9 cellular contexts compared by ENCODE assay signal in genomic region chr13:102401755-102402154, GRCh38. TPM values are rescaled to one million over a fixed set of nuclear protein-coding genes. Genes with fewer than 3 reads are reported as not detected.
DNase-seq lines count a peak whose midpoint lies in the region; ATAC-seq and TF ChIP-seq lines count a peak whose summit lies in the region.
"Had no signal": no experiment of that assay in that cellular context is flagged by ENCODE, and none has a peak within 500 bp of the region (broad histone marks: within the 10 kb centered on the region; RNA-seq: fewer than 3 reads in every experiment).

TSS of gene FGF14 (minus strand) at chr13:102402048.

- peaks cover 23% of the 10 kb centered on the region for H3K4me1 Mint-ChIP-seq in activated CD8-positive, alpha-beta memory T cell treated with anti-CD3 and anti-CD28 coated beads, Interleukin-2, amount 10 ng/mL, durations not matched to agents 7 days and 5 days

- in situ Hi-C loops in KBM-7 (cut with MboI; ENCODE audit: low pct_unique_long_range_greater_than_20kb, low sequenced_read_pairs) = no loop called here

- TF ChIP-seq POLR2A in tibial nerve (IDR thresholded peaks at IDR 0.05) = no peak

- no peak within 1 kb of the TSS for H3K27ac Mint-ChIP-seq in activated CD8-positive, alpha-beta memory T cell treated with anti-CD3 and anti-CD28 coated beads, Interleukin-2, amount 10 ng/mL, durations not matched to agents 7 days and 5 days

- H3K27me3 ChIP-seq in mesendoderm (ENCODE audit: insufficient read depth, low read length, poor library complexity) (peaks cover 3% of the 10 kb centered on the region), tibial nerve (peaks cover 0 to 10% of the 10 kb centered on the region in 2 donors)

- no peak within 1 kb of the TSS for H2BK15ac ChIP-seq in mesendoderm (replicated peaks; ENCODE audit: low read depth)

- H3K23ac ChIP-seq in mesendoderm (ENCODE audit: low read length) = no peak within 1 kb of the TSS

- CTCF ChIA-PET in activated CD8-positive, alpha-beta memory T cell treated with anti-CD3 and anti-CD28 coated beads, Interleukin-2, amount 10 ng/mL, durations not matched to agents 7 days and 5 days (lab: Charles Lee) = interaction anchor here (1.6 kb wide), 1 partner anchor 154 kb away, joined by 6 read pairs; no protein-coding TSS in a partner anchor

- no peak for TF ChIP-seq CTCF in tibial nerve (IDR thresholded peaks at IDR 0.05)

- no peak within 1 kb of the TSS for H3K4ac ChIP-seq in mesendoderm (ENCODE audit: low read depth, low read length)

- H3K4me1 ChIP-seq in mesendoderm (ENCODE audit: control insufficient read depth, low read depth, low read length) (peaks cover 2% of the 10 kb centered on the region), tibial nerve (peaks cover 0 to 34% (median 11%) of the 10 kb centered on the region in 4 donors)

- no peak within 1 kb of the TSS for H4K5ac ChIP-seq in mesendoderm (ENCODE audit: low read length)

- peak within 1 kb of the TSS; percentile 79 for H3K4me2 ChIP-seq in mesendoderm (ENCODE audit: low read length)

- no peak within 1 kb of the TSS for H2AK5ac ChIP-seq in mesendoderm (ENCODE audit: low read length)

- H3K18ac ChIP-seq in mesendoderm (ENCODE audit: low read length) = no peak within 1 kb of the TSS

- H4K8ac ChIP-seq in mesendoderm (ENCODE audit: low read depth, low read length) = no peak within 1 kb of the TSS

- DNase-seq in activated CD8-positive, alpha-beta memory T cell treated with anti-CD3 and anti-CD28 coated beads, Interleukin-2, amount 10 ng/mL, durations not matched to agents 7 days and 5 days = no peak
- no peak for DNase-seq in activated CD8-positive, alpha-beta memory T cell treated with anti-CD3 and anti-CD28 coated beads, Interleukin-2, amount 50 U/mL, for 4 hours
- no peak for DNase-seq in cerebellum (ENCODE audit: low spot score)
- DNase-seq in mesendoderm = no peak
- no peak for DNase-seq in tibial nerve (ENCODE audit: low spot score in 2 of 2)
- DNase-seq in KBM-7 = no peak
- no peak for DNase-seq in RPMI8226
- DNase-seq in NCI-H2227 treated with DMSO at 0.1 percent for 48 hours (lab: John Stamatoyannopoulos, UW) = no peak
- DNase-seq: AML-193 had no signal

- no peaks in the 10 kb centered on the region for H3K79me1 ChIP-seq in mesendoderm (ENCODE audit: low read length)

- H3K36me3 Mint-ChIP-seq in activated CD8-positive, alpha-beta memory T cell treated with anti-CD3 and anti-CD28 coated beads, Interleukin-2, amount 10 ng/mL, durations not matched to agents 7 days and 5 days = no peaks in the 10 kb centered on the region

- H3K27ac ChIP-seq in mesendoderm (ENCODE audit: low read depth, low read length) = no peak within 1 kb of the TSS
- peak within 1 kb of the TSS in 1 of 4 donors; percentile 39 for H3K27ac ChIP-seq in tibial nerve

- H3K27me3 Mint-ChIP-seq in activated CD8-positive, alpha-beta memory T cell treated with anti-CD3 and anti-CD28 coated beads, Interleukin-2, amount 10 ng/mL, durations not matched to agents 7 days and 5 days = peaks cover 63% of the 10 kb centered on the region

- peak within 1 kb of the TSS; percentile 30 for H3K56ac ChIP-seq in mesendoderm (ENCODE audit: low read length)

- no peaks in the 10 kb centered on the region for H3K9me3 Mint-ChIP-seq in activated CD8-positive, alpha-beta memory T cell treated with anti-CD3 and anti-CD28 coated beads, Interleukin-2, amount 10 ng/mL, durations not matched to agents 7 days and 5 days (ENCODE audit: low read depth)

- peak within 1 kb of the TSS; percentile 60 for H3K9ac ChIP-seq in mesendoderm (ENCODE audit: low read length)

- H3K9me3 ChIP-seq in tibial nerve = no peaks in the 10 kb centered on the region

- H2BK120ac ChIP-seq in mesendoderm (ENCODE audit: low read depth, low read length) = no peak within 1 kb of the TSS

- WGBS in mesendoderm (ENCODE audit: extremely low coverage, insufficient coverage, low lambda C conversion rate) = no CpG with 5 or more reads among the region's 5 CpGs
- 7 to 10% methylated on average over 5 of the region's 5 CpGs for WGBS in tibial nerve, 2 donors

- H2BK5ac ChIP-seq in mesendoderm (ENCODE audit: low read length) = no peak within 1 kb of the TSS

- no peaks in the 10 kb centered on the region for H3K36me3 ChIP-seq in mesendoderm (ENCODE audit: control insufficient read depth, insufficient read depth, low read length)
- H3K36me3 ChIP-seq in tibial nerve = no peaks in the 10 kb centered on the region

- H3K4me3 ChIP-seq in mesendoderm (ENCODE audit: low read length) (peak within 1 kb of the TSS; percentile 24), tibial nerve (peak within 1 kb of the TSS; percentile 35 to 62 (median 49))

- ATAC-seq in activated CD8-positive, alpha-beta memory T cell treated with anti-CD3 and anti-CD28 coated beads, Interleukin-2, amount 10 ng/mL, durations not matched to agents 7 days and 5 days = no peak

- no peak for TF ChIP-seq EP300 in tibial nerve (IDR thresholded peaks at IDR 0.05)

- H3K4me3 Mint-ChIP-seq in activated CD8-positive, alpha-beta memory T cell treated with anti-CD3 and anti-CD28 coated beads, Interleukin-2, amount 10 ng/mL, durations not matched to agents 7 days and 5 days = peak within 1 kb of the TSS; percentile 26

- H3K79me2 ChIP-seq in mesendoderm (ENCODE audit: control insufficient read depth, insufficient read depth, low read length) = no peaks in the 10 kb centered on the region

RNA-seq across cellular contexts. Expression of gene FGF14, which starts in this region (rescaled TPM):
- not detected for total RNA-seq in activated CD8-positive, alpha-beta memory T cell treated with anti-CD3 and anti-CD28 coated beads, Interleukin-2, amount 10 ng/mL, durations not matched to agents 7 days and 5 days
- 86.1 TPM for total RNA-seq in cerebellum
- 0.20 TPM for polyA plus RNA-seq in mesendoderm (2013, experiment 1 of 2)
- polyA plus RNA-seq in mesendoderm (2013, experiment 2 of 2) = 0.22 TPM
- 1 to 10 TPM in 1 of 4 donors, under 1 TPM in 2, not detected in 1; 0.20 to 2.1 (median 0.21) TPM for total RNA-seq in tibial nerve

Comparison
In these comparisons a context has a peak if more than half of its experiments do, and no peak if none do; other contexts are left out.
1. RNA of gene FGF14 (total RNA-seq): 86.1 TPM in cerebellum (single experiment); 0.20 to 2.1 TPM in tibial nerve and not detected in activated CD8-positive, alpha-beta memory T cell treated with anti-CD3 and anti-CD28 coated beads, Interleukin-2, amount 10 ng/mL, durations not matched to agents 7 days and 5 days; every median in the first group is over 10 times any median in the second.